ENCODE assay signal across 21 cellular contexts in the genomic region with DNA sequence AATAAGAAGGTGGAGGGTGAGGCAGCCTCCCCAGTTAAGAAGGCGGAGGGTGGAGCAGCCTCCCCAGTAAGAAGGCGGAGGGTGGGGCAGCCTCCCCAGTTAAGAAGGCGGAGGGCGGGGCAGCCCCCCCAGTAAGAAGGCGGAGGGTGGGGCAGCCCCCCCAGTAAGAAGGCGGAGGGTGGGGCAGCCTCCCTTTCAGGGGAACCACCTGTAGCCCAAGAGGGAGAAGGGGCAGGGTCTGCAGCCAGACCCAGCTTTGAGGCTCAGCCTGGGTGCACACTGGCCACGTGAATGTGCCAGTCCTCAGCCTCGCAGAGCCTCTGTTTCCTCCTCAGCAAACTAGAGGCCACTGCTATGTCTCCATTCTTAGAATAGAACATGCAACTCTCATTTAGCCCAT. TPM values are rescaled to one million over a fixed set of nuclear protein-coding genes. Genes with fewer than 3 reads are reported as not detected.
DNase-seq lines count a peak whose midpoint lies in the region; ATAC-seq, FAIRE-seq and TF ChIP-seq lines count a peak whose summit lies in the region.
"Had no signal": no experiment of that assay in that cellular context is flagged by ENCODE, and none has a peak within 500 bp of the region (broad histone marks: within the 10 kb centered on the region; RNA-seq: fewer than 3 reads in every experiment).

No MANE protein-coding gene starts in this region.

- WGBS in small intestine, 3 donors: 43 to 75% (median 52%) methylated on average over 7 to 8 of the region's 8 CpGs

- TF ChIP-seq CTCF in MM.1S (IDR thresholded peaks at IDR 0.05; ENCODE audit: low read length): no peak
- no peak for TF ChIP-seq CTCF in lower lobe of right lung (IDR thresholded peaks at IDR 0.05)
- no peak for TF ChIP-seq CTCF in upper lobe of right lung (IDR thresholded peaks at IDR 0.05)

- H3K27me3 ChIP-seq in MM.1S (replicated peaks; ENCODE audit: insufficient read depth, low read length): peaks cover 18% of the 10 kb centered on the region; the same call in 1 of the 2 replicates
- H3K27me3 ChIP-seq in lower lobe of right lung (ENCODE audit: low read depth): peaks cover 17% of the 10 kb centered on the region
- H3K27me3 ChIP-seq in upper lobe of right lung: no peaks in the 10 kb centered on the region
- H3K27me3 ChIP-seq in small intestine (ENCODE audit: control insufficient read depth in 2 of 2, insufficient read depth in 2 of 2, low read length in 2 of 2): peaks cover 0 to 3% of the 10 kb centered on the region in 2 donors
- H3K27me3 ChIP-seq: Peyer's patch had no signal

- no peak for FAIRE-seq in small intestine (lab: Jason Lieb, UNC)
- FAIRE-seq: GM12878, K562 had no signal

- H4K20me1 ChIP-seq in MM.1S (ENCODE audit: insufficient read depth, low read length): no peaks in the 10 kb centered on the region

- H3K9me3 ChIP-seq in MM.1S (replicated peaks; ENCODE audit: insufficient read depth, low read length): no peaks in the 10 kb centered on the region
- H3K9me3 ChIP-seq in lower lobe of right lung: no peaks in the 10 kb centered on the region
- H3K9me3 ChIP-seq in upper lobe of right lung: no peaks in the 10 kb centered on the region
- no peaks in the 10 kb centered on the region for H3K9me3 ChIP-seq in small intestine (ENCODE audit: control insufficient read depth, low read depth)
- H3K9me3 ChIP-seq: Peyer's patch had no signal

- peak overlapping the region; percentile 46 for H3K4me3 ChIP-seq in MM.1S (ENCODE audit: low read length)
- no peak overlapping the region for H3K4me3 ChIP-seq in lower lobe of right lung
- H3K4me3 ChIP-seq in upper lobe of right lung: no peak overlapping the region
- no peak overlapping the region for H3K4me3 ChIP-seq in small intestine (ENCODE audit: low read depth in 1 of 2, low read length in 2 of 2)
- H3K4me3 ChIP-seq: GM12878, GM23248, K562, Peyer's patch had no signal

- no peaks in the 10 kb centered on the region for H3K79me2 ChIP-seq in MM.1S (ENCODE audit: low read length)

- H3K9me2 ChIP-seq in MM.1S (replicated peaks; ENCODE audit: insufficient read depth, low read length): no peaks in the 10 kb centered on the region

- DNase-seq in activated effector memory CD4-positive, alpha-beta T cell treated with anti-CD3 and anti-CD28 coated beads, Interleukin-2, amount 50 U/mL, for 16 hours: peak; percentile 43
- DNase-seq in activated effector memory CD4-positive, alpha-beta T cell treated with Interleukin-2 at 50 U/mL for 16 hours: no peak
- DNase-seq in MM.1S: no peak
- DNase-seq in lower lobe of right lung: peak; percentile 10
- peak; percentile 16 for DNase-seq in upper lobe of right lung
- DNase-seq in small intestine: no peak
- no peak for DNase-seq in activated naive CD4-positive, alpha-beta T cell treated with anti-CD3 and anti-CD28 coated beads, Interleukin-2, amount 50 U/mL, for 72 hours (ENCODE audit: low spot score in 2 of 2)
- DNase-seq: DMS 273 treated with DMSO at 0.1 percent for 48 hours, GDM1, GM23248, NCI-H1048, NCI-H1436 treated with DMSO at 0.1 percent for 48 hours, NCI-H2081, NCI-H524 had no signal

- no peaks in the 10 kb centered on the region for H3K9me3 Mint-ChIP-seq in activated naive CD4-positive, alpha-beta T cell treated with anti-CD3 and anti-CD28 coated beads, Interleukin-2, amount 50 U/mL, for 72 hours

- H3K27ac ChIP-seq in MM.1S (ENCODE audit: low read length) (peak overlapping the region; percentile 97), lower lobe of right lung (no peak overlapping the region), upper lobe of right lung (no peak overlapping the region), small intestine (ENCODE audit: low read depth in 1 of 2, low read length in 1 of 2) (no peak overlapping the region)
- H3K27ac ChIP-seq: GM23248, Peyer's patch had no signal

- no peak for ATAC-seq in lower lobe of right lung
- ATAC-seq in upper lobe of right lung: no peak
- no peak for ATAC-seq in HG03354 (IDR thresholded peaks at IDR 0.05; ENCODE audit: poor library complexity, severe bottlenecking, unreplicated experiment)
- no peak for ATAC-seq in activated naive CD4-positive, alpha-beta T cell treated with anti-CD3 and anti-CD28 coated beads, Interleukin-2, amount 50 U/mL, for 72 hours
- ATAC-seq: Right ventricle myocardium inferior had no signal

- no peaks in the 10 kb centered on the region for H3K36me3 ChIP-seq in MM.1S (replicated peaks; ENCODE audit: insufficient read depth, low read length)
- H3K36me3 ChIP-seq in lower lobe of right lung: no peaks in the 10 kb centered on the region
- H3K36me3 ChIP-seq in upper lobe of right lung: no peaks in the 10 kb centered on the region
- H3K36me3 ChIP-seq in small intestine (ENCODE audit: control insufficient read depth in 2 of 2, insufficient read depth in 2 of 2, low read length in 2 of 2): no peaks in the 10 kb centered on the region
- H3K36me3 ChIP-seq: Peyer's patch had no signal

- H3K9ac ChIP-seq in MM.1S (ENCODE audit: low read length): peak overlapping the region; percentile 83
- H3K9ac ChIP-seq: GM23248 had no signal

- no peak overlapping the region for H3K27ac Mint-ChIP-seq in activated naive CD4-positive, alpha-beta T cell treated with anti-CD3 and anti-CD28 coated beads, Interleukin-2, amount 50 U/mL, for 72 hours

- H3K4me2 ChIP-seq in MM.1S (ENCODE audit: low read depth, low read length): peak overlapping the region; percentile 90

- intact Hi-C loops in lower lobe of right lung (cut with DNase I): no loop called here
- intact Hi-C loops in upper lobe of right lung (cut with DNase I): no loop called here

- H3K4me1 ChIP-seq in MM.1S (ENCODE audit: low read length) (peaks cover 22% of the 10 kb centered on the region), lower lobe of right lung (no peaks in the 10 kb centered on the region), upper lobe of right lung (no peaks in the 10 kb centered on the region), small intestine (ENCODE audit: control insufficient read depth in 2 of 2, insufficient read depth in 1 of 2, low read depth in 1 of 2, low read length in 1 of 2) (no peaks in the 10 kb centered on the region)
- H3K4me1 ChIP-seq: Peyer's patch had no signal

- H3K36me3 Mint-ChIP-seq in activated naive CD4-positive, alpha-beta T cell treated with anti-CD3 and anti-CD28 coated beads, Interleukin-2, amount 50 U/mL, for 72 hours: no peaks in the 10 kb centered on the region

- peak overlapping the region; percentile 74 for H2AFZ ChIP-seq in MM.1S (ENCODE audit: low read length)
- H2AFZ ChIP-seq: GM23248 had no signal

- H3F3A ChIP-seq in MM.1S (ENCODE audit: insufficient read depth, low read length): peaks cover 8% of the 10 kb centered on the region; the same call in 1 of the 2 replicates

RNA-seq across cellular contexts. Expression of a gene that starts 52.6 kb away (rescaled TPM):
- total RNA-seq in lower lobe of right lung (not detected), upper lobe of right lung (not detected)
- not detected for polyA plus RNA-seq in small intestine
- not detected for total RNA-seq in activated naive CD4-positive, alpha-beta T cell treated with anti-CD3 and anti-CD28 coated beads, Interleukin-2, amount 50 U/mL, for 72 hours
- total RNA-seq: A172, GM12878, GM23248, K562, Peyer's patch, Right ventricle myocardium inferior had no signal
- polyA plus RNA-seq: BJ, GM12878, GM23248, K562 had no signal

Comparison
In these comparisons a context has a peak if more than half of its experiments do, and no peak if none do; other contexts are left out.
1. DNase-seq: peak in activated effector memory CD4-positive, alpha-beta T cell treated with anti-CD3 and anti-CD28 coated beads, Interleukin-2, amount 50 U/mL, for 16 hours (single experiment), lower lobe of right lung (single experiment) and upper lobe of right lung (single experiment); none in activated effector memory CD4-positive, alpha-beta T cell treated with Interleukin-2 at 50 U/mL for 16 hours (single experiment), MM.1S (single experiment), small intestine (single experiment) and activated naive CD4-positive, alpha-beta T cell treated with anti-CD3 and anti-CD28 coated beads, Interleukin-2, amount 50 U/mL, for 72 hours (0 of 2).